Comparison of ENCODE assay signal across 18 cellular contexts in genomic region chr6:154230910-154231595, GRCh38.
DNase-seq lines count a peak whose midpoint lies in the region; ATAC-seq, FAIRE-seq and TF ChIP-seq lines count a peak whose summit lies in the region.
"Had no signal": no experiment of that assay in that cellular context is flagged by ENCODE, and none has a peak within 500 bp of the region (broad histone marks: within the 10 kb centered on the region; RNA-seq: fewer than 3 reads in every experiment).

No MANE protein-coding gene starts in this region.

- BruUV-seq in GM12878 (replicated peaks; lab: Mats Ljungman, UMichigan): no TSS peak

- TF ChIP-seq EP300 in GM12878 (IDR thresholded peaks at IDR 0.05; ENCODE audit: borderline replicate concordance in 1 of 2, control insufficient read depth in 1 of 2, low read depth in 2 of 2, low read length in 2 of 2): no peak

- no peak overlapping the region for H2BK5ac ChIP-seq in trophoblast cell (ENCODE audit: low read depth, low read length, poor library complexity)

- peaks cover 77% of the 10 kb centered on the region for H3K4me1 Mint-ChIP-seq in activated naive CD4-positive, alpha-beta T cell treated with anti-CD3 and anti-CD28 coated beads for 36 hours (ENCODE audit: low read depth)

- FAIRE-seq in GM12878 (lab: Jason Lieb, UNC): no peak

- H3K9ac ChIP-seq in GM12878 (ENCODE audit: control insufficient read depth, insufficient read depth, low read length) (no peak overlapping the region), trophoblast cell (ENCODE audit: low read length) (no peak overlapping the region)

- H2BK12ac ChIP-seq in trophoblast cell (ENCODE audit: low read length): no peak overlapping the region

- peaks cover 6% of the 10 kb centered on the region for H3K36me3 Mint-ChIP-seq in activated naive CD4-positive, alpha-beta T cell treated with anti-CD3 and anti-CD28 coated beads for 36 hours (ENCODE audit: low read depth)

- no peaks in the 10 kb centered on the region for H3K27me3 Mint-ChIP-seq in activated naive CD4-positive, alpha-beta T cell treated with anti-CD3 and anti-CD28 coated beads for 36 hours (ENCODE audit: low read depth)

- ATAC-seq in GM12878: peak; percentile 54
- ATAC-seq: esophagus mucosa, left lobe of liver, PC-3 had no signal

- H3K9me3 Mint-ChIP-seq in activated naive CD4-positive, alpha-beta T cell treated with anti-CD3 and anti-CD28 coated beads for 36 hours: no peaks in the 10 kb centered on the region

- H3K9me3 ChIP-seq in GM12878 (replicated peaks; ENCODE audit: control insufficient read depth, insufficient read depth, low read length) (no peaks in the 10 kb centered on the region; the same call in 2 of the 3 replicates), trophoblast cell (ENCODE audit: insufficient read depth, low read depth, low read length) (no peaks in the 10 kb centered on the region)
- H3K9me3 ChIP-seq: thyroid gland had no signal

- peaks cover 0 to 4% of the 10 kb centered on the region in 2 experiments; a peak in 2 of 4 replicates for H3K36me3 ChIP-seq in GM12878 (ENCODE audit: control insufficient read depth in 2 of 2, insufficient read depth in 2 of 2, low read length in 1 of 2)
- no peaks in the 10 kb centered on the region for H3K36me3 ChIP-seq in trophoblast cell (ENCODE audit: control insufficient read depth in 1 of 2, insufficient read depth in 2 of 2, low read length in 2 of 2)
- H3K36me3 ChIP-seq: cardiac muscle cell had no signal

- no peak overlapping the region for H2AK5ac ChIP-seq in trophoblast cell (ENCODE audit: low read length)

- in situ Hi-C loops in GM12878 (cut with MboI): loop anchor here (25.0 kb wide), 1 partner anchor 1244 kb away; the partner anchor contains the start of gene FBXO5

- peak overlapping the region; percentile 59 for H3K4me3 Mint-ChIP-seq in activated naive CD4-positive, alpha-beta T cell treated with anti-CD3 and anti-CD28 coated beads for 36 hours
- H3K4me3 Mint-ChIP-seq: CD14-positive monocyte had no signal

- H2AFZ ChIP-seq in GM12878 (ENCODE audit: control insufficient read depth, low read depth, low read length) (no peak overlapping the region), trophoblast cell (ENCODE audit: insufficient read depth, low read length, poor library complexity) (no peak overlapping the region)

- TF ChIP-seq POLR2A in GM12878 (IDR thresholded peaks at IDR 0.05; ENCODE audit: low read depth, low read length): no peak

- no peak overlapping the region for H3K14ac ChIP-seq in trophoblast cell (ENCODE audit: low read length)

- H4K8ac ChIP-seq in trophoblast cell (ENCODE audit: low read depth, low read length): no peak overlapping the region

- H4K20me1 ChIP-seq in GM12878 (ENCODE audit: control insufficient read depth, insufficient read depth): no peaks in the 10 kb centered on the region

- no peak overlapping the region for H3K23ac ChIP-seq in trophoblast cell (ENCODE audit: low read length)

- H3K4me2 ChIP-seq in GM12878 (ENCODE audit: control insufficient read depth, insufficient read depth) (peak overlapping the region; percentile 14; the same call in 1 of the 2 replicates), trophoblast cell (ENCODE audit: low read length) (no peak overlapping the region)

- H3K4me3 ChIP-seq in GM12878 (no peak overlapping the region), trophoblast cell (ENCODE audit: low read depth, low read length) (no peak overlapping the region), foreskin fibroblast (ENCODE audit: low read depth in 1 of 2, low read length in 2 of 2) (peak overlapping the region in 1 of 2 donors; percentile 12)
- H3K4me3 ChIP-seq: cardiac muscle cell, thyroid gland had no signal

- H3K4ac ChIP-seq in trophoblast cell (ENCODE audit: low read depth, low read length): no peak overlapping the region

- no peak overlapping the region for H4K12ac ChIP-seq in trophoblast cell (ENCODE audit: low read depth, low read length)

- H3K18ac ChIP-seq in trophoblast cell (ENCODE audit: low read length): no peak overlapping the region

- SMC1A ChIA-PET in GM12878 (lab: Charles Lee; ENCODE audit: uncharacterized antibody, unreplicated experiment): interaction anchor here (1.3 to 10.9 kb wide), 5 partner anchors 8 to 74 kb away, joined by 3 to 152 read pairs (median 7); no protein-coding TSS in a partner anchor

- H3K79me1 ChIP-seq in trophoblast cell (ENCODE audit: low read length): peaks cover 2% of the 10 kb centered on the region

- peak overlapping the region; percentile 37 for H4K91ac ChIP-seq in trophoblast cell (ENCODE audit: low read depth, low read length)

- H3K27ac ChIP-seq in GM12878 (ENCODE audit: control insufficient read depth, insufficient read depth) (peak overlapping the region; percentile 30; the same call in 1 of the 2 replicates), trophoblast cell (ENCODE audit: low read depth, low read length) (peak overlapping the region; percentile 64)
- H3K27ac ChIP-seq: cardiac muscle cell, thyroid gland had no signal

- H3K79me2 ChIP-seq in GM12878 (ENCODE audit: control insufficient read depth, insufficient read depth, low read length) (peaks cover 46% of the 10 kb centered on the region), trophoblast cell (ENCODE audit: control insufficient read depth, insufficient read depth, low read length, poor library complexity) (no peaks in the 10 kb centered on the region)

- TF ChIP-seq CTCF in GM12878 (IDR thresholded peaks at IDR 0.05 in 2 of 3, conservative IDR thresholded peaks at IDR 0.05 in 1 of 3; ENCODE audit: control insufficient read depth in 2 of 3, extremely low read depth in 1 of 3, insufficient read depth in 1 of 3, low read depth in 3 of 3, low read length in 3 of 3) (no peak), foreskin fibroblast (IDR thresholded peaks at IDR 0.05; ENCODE audit: low read depth, low read length) (no peak)

- CTCF ChIA-PET in activated naive CD4-positive, alpha-beta T cell treated with anti-CD3 and anti-CD28 coated beads for 36 hours (lab: Charles Lee): interaction anchor here (2.4 to 3.0 kb wide), 2 partner anchors 73 to 74 kb away, joined by 8 to 11 read pairs; no protein-coding TSS in a partner anchor
- CTCF ChIA-PET in GM12878 (lab: Yijun Ruan, JAX): interaction anchor here (0.6 to 1.7 kb wide), 2 partner anchors 42 to 452 kb away, joined by 3 read pairs; no protein-coding TSS in a partner anchor

- no peaks in the 10 kb centered on the region for H3K27me3 ChIP-seq in GM12878 (replicated peaks in 1 of 2; ENCODE audit: control insufficient read depth in 2 of 2, insufficient read depth in 2 of 2, low read length in 1 of 2)
- H3K27me3 ChIP-seq in trophoblast cell (ENCODE audit: insufficient read depth, low read length): no peaks in the 10 kb centered on the region
- H3K27me3 ChIP-seq: cardiac muscle cell, thyroid gland had no signal

- no peak for DNase-seq in activated naive CD4-positive, alpha-beta T cell treated with anti-CD3 and anti-CD28 coated beads for 36 hours
- no peak for DNase-seq in activated naive CD4-positive, alpha-beta T cell (lab: John Stamatoyannopoulos, UW)
- DNase-seq in OCI-M1 (lab: John Stamatoyannopoulos, UW): peak; percentile 67
- no peak for DNase-seq in GM12878 (ENCODE audit: low read depth, low spot score)
- DNase-seq in trophoblast cell: peak; percentile 80 to 97
- no peak for DNase-seq in hypothalamus (lab: John Stamatoyannopoulos, UW)
- DNase-seq in foreskin fibroblast: no peak
- DNase-seq in stimulated activated CD4-positive, alpha-beta T cell treated with anti-CD3 and anti-CD28 coated beads, Interleukin-4, amount 100 ng/mL, for 1 hour: no peak
- DNase-seq: DMS53; NCI-H1436; NCI-H774; PC-3; stimulated activated CD4-positive, alpha-beta T cell treated with anti-CD3 and anti-CD28 coated beads, Interleukin-12 subunit alpha, Interleukin-12 subunit beta, amount 100 ng/mL, for 4 hours; thyroid gland had no signal

- POLR2A ChIA-PET in GM12878 (lab: Charles Lee): interaction anchor here (1.0 kb wide), 1 partner anchor 10 kb away, joined by 3 read pairs; no protein-coding TSS in a partner anchor

- intact Hi-C loops in activated naive CD4-positive, alpha-beta T cell treated with anti-CD3 and anti-CD28 coated beads for 36 hours (cut with micrococcal nuclease): loop anchor here (1.0 to 2.0 kb wide), 2 partner anchors 16 to 70 kb away; no protein-coding TSS in a partner anchor
- intact Hi-C loops in GM12878 (cut with micrococcal nuclease; ENCODE audit: unreplicated experiment): loop anchor here (1.0 to 5.0 kb wide), 3 partner anchors 18 to 74 kb away; no protein-coding TSS in a partner anchor

- H3K27ac Mint-ChIP-seq in activated naive CD4-positive, alpha-beta T cell treated with anti-CD3 and anti-CD28 coated beads for 36 hours: peak overlapping the region; percentile 73

- WGBS in GM12878 (ENCODE audit: insufficient coverage, insufficient replicate concordance, low lambda C conversion rate, missing lambda C conversion rate): 82% methylated on average over 5 of the region's 5 CpGs
- no CpG with 5 or more reads among the region's 5 CpGs for WGBS in trophoblast cell (ENCODE audit: extremely low coverage, insufficient coverage, insufficient read length)

- no peak for TF ChIP-seq RAD21 in GM12878 (IDR thresholded peaks at IDR 0.05; ENCODE audit: insufficient read depth, low read depth, low read length)

- H3K4me1 ChIP-seq in GM12878 (ENCODE audit: control insufficient read depth, insufficient read depth, low read length): peaks cover 9% of the 10 kb centered on the region
- peaks cover 0 to 8% of the 10 kb centered on the region in 2 experiments for H3K4me1 ChIP-seq in trophoblast cell (ENCODE audit: control insufficient read depth in 1 of 2, insufficient read depth in 2 of 2, low read length in 2 of 2)
- H3K4me1 ChIP-seq: thyroid gland had no signal

- RAD21 ChIA-PET in GM12878 (lab: Charles Lee; ENCODE audit: unreplicated experiment): interaction anchor here (1.0 to 2.0 kb wide), 4 partner anchors 14 to 74 kb away, joined by 4 to 6 read pairs (median 4); no protein-coding TSS in a partner anchor

- no peak overlapping the region for H2BK120ac ChIP-seq in trophoblast cell (ENCODE audit: insufficient read depth, low read length, poor library complexity)

TF ChIP-seq in GM12878, 131 proteins besides CTCF, POLR2A, EP300 and RAD21:
- TF ChIP-seq RELB (IDR thresholded peaks at IDR 0.05; ENCODE audit: low read depth) (0 out of 2 replicates have a peak, but pooled peaks have one; percentile 38), POLR2AphosphoS2 (IDR thresholded peaks at IDR 0.05; ENCODE audit: low read depth, low read length) (no peak), IKZF1 (conservative IDR thresholded peaks at IDR 0.05) (peak; percentile 25; the same call in 1 of the 2 replicates)

Comparison
In these comparisons a context has a peak if more than half of its experiments do, and no peak if none do; other contexts are left out.
1. DNase-seq: peak in OCI-M1 (single experiment) and trophoblast cell (2 of 2); none in activated naive CD4-positive, alpha-beta T cell treated with anti-CD3 and anti-CD28 coated beads for 36 hours (single experiment), activated naive CD4-positive, alpha-beta T cell (0 of 4), GM12878 (single experiment), hypothalamus (0 of 51), foreskin fibroblast (0 of 2) and stimulated activated CD4-positive, alpha-beta T cell treated with anti-CD3 and anti-CD28 coated beads, Interleukin-4, amount 100 ng/mL, for 1 hour (single experiment).